Comparison of ENCODE assay signal across 27 cellular contexts in the genomic region with DNA sequence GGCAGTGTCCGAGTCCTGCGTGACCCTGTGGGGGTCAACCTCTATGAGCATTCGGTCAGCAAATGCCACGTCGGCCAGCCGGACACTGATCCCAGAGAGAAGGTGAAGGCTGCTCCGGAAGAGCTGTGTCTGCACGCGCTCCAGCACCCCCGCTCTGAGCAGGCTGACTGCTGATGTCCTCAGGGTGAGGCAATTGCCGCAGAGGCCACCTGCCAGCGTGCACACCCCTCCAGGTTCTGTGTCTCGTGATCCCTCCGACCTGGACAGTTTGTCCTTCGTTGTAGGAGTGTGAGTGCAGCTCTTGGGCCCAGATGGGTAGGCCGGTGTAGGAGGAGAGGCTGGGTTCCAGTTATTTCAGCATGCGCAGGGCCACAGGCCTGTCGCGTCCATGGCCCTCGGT. TPM values are rescaled to one million over a fixed set of nuclear protein-coding genes. Genes with fewer than 3 reads are reported as not detected.
DNase-seq lines count a peak whose midpoint lies in the region; ATAC-seq and TF ChIP-seq lines count a peak whose summit lies in the region.
"Had no signal": no experiment of that assay in that cellular context is flagged by ENCODE, and none has a peak within 500 bp of the region (broad histone marks: within the 10 kb centered on the region; RNA-seq: fewer than 3 reads in every experiment).

No MANE protein-coding gene starts in this region.

- intact Hi-C loops in right cardiac atrium (cut with DNase I): loop anchor here in 3 of 4 donors (5.0 to 10.0 kb wide), 2 partner anchors 144 to 146 kb away; no protein-coding TSS in a partner anchor
- intact Hi-C loops in left ventricle myocardium superior (cut with micrococcal nuclease): no loop called here

- no peak overlapping the region for H3K23ac ChIP-seq in trophoblast cell (ENCODE audit: low read length)

- H3K79me1 ChIP-seq in trophoblast cell (ENCODE audit: low read length): no peaks in the 10 kb centered on the region

- no peak overlapping the region for H4K91ac ChIP-seq in trophoblast cell (ENCODE audit: low read depth, low read length)

- no peak overlapping the region for H3K4ac ChIP-seq in trophoblast cell (ENCODE audit: low read depth, low read length)

- H2BK12ac ChIP-seq in trophoblast cell (ENCODE audit: low read length): no peak overlapping the region

- H3K27me3 Mint-ChIP-seq in nephron progenitor cell (ENCODE audit: low read depth, poor library complexity): peaks cover 5% of the 10 kb centered on the region
- H3K27me3 Mint-ChIP-seq: B cell; CD4-positive, alpha-beta T cell had no signal

- no peak overlapping the region for H2BK120ac ChIP-seq in trophoblast cell (ENCODE audit: insufficient read depth, low read length, poor library complexity)

- no peaks in the 10 kb centered on the region for H3F3A ChIP-seq in GM23248 (ENCODE audit: insufficient read depth)

- H3K4me2 ChIP-seq in trophoblast cell (ENCODE audit: low read length): no peak overlapping the region
- H3K4me2 ChIP-seq in GM23248 (ENCODE audit: unreplicated experiment): no peak overlapping the region
- H3K4me2 ChIP-seq: A549; BLaER1 treated with 17β-estradiol and CSF1 and Interleukin-3, amounts not matched to agents 10 nM and 100 nM had no signal

- peak overlapping the region; percentile 77 for H3K27ac Mint-ChIP-seq in nephron progenitor cell
- H3K27ac Mint-ChIP-seq: B cell; CD4-positive, alpha-beta T cell; CD8-positive, alpha-beta T cell had no signal

- no peaks in the 10 kb centered on the region for H3K4me1 ChIP-seq in right cardiac atrium (ENCODE audit: control insufficient read depth, insufficient read depth, low read length)
- H3K4me1 ChIP-seq in trophoblast cell (ENCODE audit: control insufficient read depth in 1 of 2, insufficient read depth in 2 of 2, low read length in 2 of 2): no peaks in the 10 kb centered on the region
- peaks cover 9% of the 10 kb centered on the region; the same call in 1 of the 2 replicates for H3K4me1 ChIP-seq in GM23248 (ENCODE audit: insufficient read depth)

- in situ Hi-C loops in GM23248 (cut with MboI): no loop called here

- 89% methylated on average over 20 of the region's 20 CpGs for WGBS in right cardiac atrium
- no CpG with 5 or more reads among the region's 20 CpGs for WGBS in trophoblast cell (ENCODE audit: extremely low coverage, insufficient coverage, insufficient read length)
- 94 to 95% methylated on average over 19 to 20 of the region's 20 CpGs for WGBS in GM23248 (ENCODE audit: low coverage in 1 of 2, low lambda C conversion rate in 2 of 2, missing lambda C conversion rate in 2 of 2), 2 experiments

- no peak overlapping the region for H2AFZ ChIP-seq in trophoblast cell (ENCODE audit: insufficient read depth, low read length, poor library complexity)
- no peak overlapping the region for H2AFZ ChIP-seq in GM23248

- no peak overlapping the region for H4K12ac ChIP-seq in trophoblast cell (ENCODE audit: low read depth, low read length)

- H3K9ac ChIP-seq in trophoblast cell (ENCODE audit: low read length) (peak overlapping the region; percentile 18), GM23248 (no peak overlapping the region)
- H3K9ac ChIP-seq: BLaER1 treated with 17β-estradiol and CSF1 and Interleukin-3, amounts not matched to agents 10 nM and 100 nM had no signal

- no peak overlapping the region for H2BK5ac ChIP-seq in trophoblast cell (ENCODE audit: low read depth, low read length, poor library complexity)

- no peak overlapping the region for H3K14ac ChIP-seq in trophoblast cell (ENCODE audit: low read length)

- no peaks in the 10 kb centered on the region for H4K20me1 ChIP-seq in GM23248 (ENCODE audit: insufficient read depth)
- H4K20me1 ChIP-seq: BLaER1 treated with 17β-estradiol and CSF1 and Interleukin-3, amounts not matched to agents 10 nM and 100 nM had no signal

- no peak overlapping the region for H3K18ac ChIP-seq in trophoblast cell (ENCODE audit: low read length)

- no peak overlapping the region for H3K4me3 Mint-ChIP-seq in nephron progenitor cell
- H3K4me3 Mint-ChIP-seq: B cell; CD4-positive, alpha-beta T cell; CD8-positive, alpha-beta T cell had no signal

- DNase-seq in right cardiac atrium: peak in 2 of 3 donors; percentile 36 to 44
- DNase-seq in left ventricle myocardium superior: no peak
- peak; percentile 53 for DNase-seq in islet precursor cell
- DNase-seq in nephron progenitor cell: no peak
- DNase-seq in trophoblast cell: no peak
- no peak for DNase-seq in nucleus accumbens (lab: John Stamatoyannopoulos, UW)
- no peak for DNase-seq in GM23248
- DNase-seq: AML-193; CD4-positive, alpha-beta T cell; CD8-positive, alpha-beta T cell; COR-L47; DMS 273 treated with DMSO at 0.1 percent for 48 hours; DMS153; DMS53; DMS79; DND-41; EL; GDM1 had no signal

- H3K4me3 ChIP-seq in right cardiac atrium (ENCODE audit: low read length) (no peak overlapping the region), trophoblast cell (ENCODE audit: low read depth, low read length) (no peak overlapping the region), GM23248 (no peak overlapping the region)
- H3K4me3 ChIP-seq: A549; BLaER1 treated with 17β-estradiol and CSF1 and Interleukin-3, amounts not matched to agents 10 nM and 100 nM; GM12878 had no signal

- H3K9me3 Mint-ChIP-seq in nephron progenitor cell: no peaks in the 10 kb centered on the region
- H3K9me3 Mint-ChIP-seq: CD4-positive, alpha-beta T cell; CD8-positive, alpha-beta T cell had no signal

- H3K79me2 ChIP-seq in trophoblast cell (ENCODE audit: control insufficient read depth, insufficient read depth, low read length, poor library complexity) (no peaks in the 10 kb centered on the region), GM23248 (ENCODE audit: insufficient read depth) (no peaks in the 10 kb centered on the region)

- H3K27ac ChIP-seq in right cardiac atrium (ENCODE audit: low read length): no peak overlapping the region
- H3K27ac ChIP-seq in trophoblast cell (ENCODE audit: low read depth, low read length): no peak overlapping the region
- no peak overlapping the region for H3K27ac ChIP-seq in GM23248
- H3K27ac ChIP-seq: 22Rv1; A549; BLaER1 treated with 17β-estradiol and CSF1 and Interleukin-3, amounts not matched to agents 10 nM and 100 nM; C4-2B had no signal

- no peak for TF ChIP-seq CTCF in nephron progenitor cell (IDR thresholded peaks at IDR 0.05)

- no peaks in the 10 kb centered on the region for H3K36me3 Mint-ChIP-seq in nephron progenitor cell (ENCODE audit: low read depth)

- H4K8ac ChIP-seq in trophoblast cell (ENCODE audit: low read depth, low read length): no peak overlapping the region

- ATAC-seq in right cardiac atrium (no peak), left ventricle myocardium superior (no peak), GM18867 (IDR thresholded peaks at IDR 0.05; ENCODE audit: unreplicated experiment) (no peak)
- ATAC-seq: A549; CD8-positive, alpha-beta T cell; GM12878 had no signal

- H3K36me3 ChIP-seq in trophoblast cell (ENCODE audit: control insufficient read depth in 1 of 2, insufficient read depth in 2 of 2, low read length in 2 of 2) (no peaks in the 10 kb centered on the region), GM23248 (ENCODE audit: low read depth) (no peaks in the 10 kb centered on the region)

- H2AK5ac ChIP-seq in trophoblast cell (ENCODE audit: low read length): no peak overlapping the region

- H3K4me1 Mint-ChIP-seq in nephron progenitor cell: peaks cover 13% of the 10 kb centered on the region
- H3K4me1 Mint-ChIP-seq: B cell had no signal

- no peaks in the 10 kb centered on the region for H3K9me3 ChIP-seq in right cardiac atrium (ENCODE audit: control insufficient read depth, low read length)
- H3K9me3 ChIP-seq in trophoblast cell (ENCODE audit: insufficient read depth, low read depth, low read length): peaks cover 2% of the 10 kb centered on the region
- no peaks in the 10 kb centered on the region for H3K9me3 ChIP-seq in GM23248 (ENCODE audit: low read depth)
- H3K9me3 ChIP-seq: A549; BLaER1 treated with 17β-estradiol and CSF1 and Interleukin-3, amounts not matched to agents 10 nM and 100 nM had no signal

- no peaks in the 10 kb centered on the region for H3K27me3 ChIP-seq in right cardiac atrium (ENCODE audit: control insufficient read depth, insufficient read depth)
- H3K27me3 ChIP-seq in trophoblast cell (ENCODE audit: insufficient read depth, low read length): no peaks in the 10 kb centered on the region
- no peaks in the 10 kb centered on the region for H3K27me3 ChIP-seq in GM23248 (replicated peaks; ENCODE audit: insufficient read depth)
- H3K27me3 ChIP-seq: BLaER1 treated with 17β-estradiol and CSF1 and Interleukin-3, amounts not matched to agents 10 nM and 100 nM had no signal

- H3K9me2 ChIP-seq in GM23248 (ENCODE audit: insufficient read depth): no peaks in the 10 kb centered on the region

RNA-seq across cellular contexts. Expression of gene NCBP3, which starts 14.9 kb away (rescaled TPM):
- 10 to 100 TPM; 24.7 to 33.5 (median 27.1) TPM for total RNA-seq in right cardiac atrium
- 13.9 TPM for polyA plus RNA-seq in right cardiac atrium
- 17.8 TPM for total RNA-seq in left ventricle myocardium superior
- polyA plus RNA-seq in trophoblast cell (2013): 31.8 and 32.8 TPM in 2 replicates
- total RNA-seq in GM23248 (2014; rRNA removed; shearing (Covaris generic)): 16.6 and 25.3 TPM in 2 replicates
- polyA plus RNA-seq in GM23248 (2016; fragmentation: Nextera tagmentation; extraction: Ambion mirVana): 19.6 and 20.1 TPM in 2 replicates

RNA-seq across cellular contexts. Expression of gene CAMKK1, which starts 31.9 kb away (rescaled TPM):
- total RNA-seq in right cardiac atrium (1 to 10 TPM; 4.2 to 6.7 (median 6.0) TPM), left ventricle myocardium superior (3.4 TPM)
- polyA plus RNA-seq in right cardiac atrium (4.5 TPM), GM23248 (2016; fragmentation: Nextera tagmentation; extraction: Ambion mirVana) (4.0 and 4.1 TPM in 2 replicates)
- polyA plus RNA-seq in trophoblast cell (2013): 0.82 and 0.90 TPM in 2 replicates
- total RNA-seq in GM23248 (2014; rRNA removed; shearing (Covaris generic)): 4.5 and 5.1 TPM in 2 replicates

RNA-seq across cellular contexts. Expression of gene P2RX1, which starts 55.3 kb away (rescaled TPM):
- total RNA-seq in right cardiac atrium (1 to 10 TPM in 3 of 4 donors, under 1 TPM in 1; 0.74 to 3.8 (median 1.4) TPM), left ventricle myocardium superior (0.17 TPM)
- polyA plus RNA-seq in right cardiac atrium (1.1 TPM), GM23248 (2016; fragmentation: Nextera tagmentation; extraction: Ambion mirVana) (0.06 TPM in 1 of 2 replicates, not detected in the other)
- polyA plus RNA-seq in trophoblast cell (2013): not detected in 2 replicates
- total RNA-seq in GM23248 (2014; rRNA removed; shearing (Covaris generic)): not detected in 2 replicates
- total RNA-seq: Daoy, G401 had no signal

RNA-seq across cellular contexts. Expression of gene ITGAE, which starts 60.0 kb away (rescaled TPM):
- total RNA-seq in right cardiac atrium: 10 to 100 TPM; 21.9 to 25.7 (median 23.1) TPM
- polyA plus RNA-seq in right cardiac atrium: 39.4 TPM
- total RNA-seq in left ventricle myocardium superior: 12.2 TPM
- polyA plus RNA-seq in trophoblast cell (2013): 32.1 and 34.1 TPM in 2 replicates
- 11.8 and 23.3 TPM in 2 replicates for total RNA-seq in GM23248 (2014; rRNA removed; shearing (Covaris generic))
- 80.3 and 83.6 TPM in 2 replicates for polyA plus RNA-seq in GM23248 (2016; fragmentation: Nextera tagmentation; extraction: Ambion mirVana)

Comparison
In these comparisons a context has a peak if more than half of its experiments do, and no peak if none do; other contexts are left out.
1. DNase-seq: peak in right cardiac atrium (2 of 3) and islet precursor cell (single experiment); none in left ventricle myocardium superior (single experiment), nephron progenitor cell (single experiment), trophoblast cell (0 of 2), nucleus accumbens (0 of 56) and GM23248 (single experiment).